ENCODE assay signal across 8 cellular contexts in the genomic region with DNA sequence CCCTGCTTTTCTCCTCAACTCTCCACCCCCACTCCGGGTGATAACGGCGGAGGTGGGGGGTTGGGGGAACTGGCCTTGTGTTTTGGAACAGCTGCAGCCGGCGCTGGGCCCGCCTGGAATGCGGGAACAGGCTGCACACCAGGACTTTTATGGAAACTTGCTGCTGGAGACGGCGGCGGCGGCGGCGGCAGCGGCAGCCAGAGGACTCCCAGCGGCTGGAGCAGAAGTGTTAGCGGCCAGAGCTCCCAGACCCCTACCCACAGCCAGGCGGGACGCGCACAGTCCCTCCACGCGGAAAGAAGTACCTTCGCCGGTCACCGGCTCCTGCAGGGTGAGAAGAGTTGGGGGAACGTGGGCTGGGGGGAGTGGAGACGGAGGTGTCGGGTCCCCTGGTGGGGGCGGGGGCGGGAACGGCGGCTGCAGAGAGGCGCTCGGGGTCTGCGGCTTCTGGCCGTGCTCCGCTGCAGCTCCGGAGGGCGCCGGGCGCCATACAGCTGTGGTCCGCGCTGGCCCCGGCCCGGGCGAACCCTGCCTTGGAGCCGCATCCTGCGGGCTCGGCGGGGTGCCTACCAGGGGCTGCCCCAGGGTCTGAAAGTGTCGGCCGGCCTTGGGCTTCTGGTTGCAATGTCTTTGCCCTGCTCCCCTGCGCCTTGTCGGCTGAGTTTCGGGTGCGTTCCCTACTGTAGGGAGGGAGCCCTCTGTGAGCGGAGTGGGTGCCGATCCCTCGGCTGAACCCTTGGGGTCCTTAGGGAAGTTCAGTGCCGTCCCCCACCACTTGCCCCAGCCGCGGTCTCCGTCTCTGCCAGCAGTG. TPM values are rescaled to one million over a fixed set of nuclear protein-coding genes. Genes with fewer than 3 reads are reported as not detected.
DNase-seq lines count a peak whose midpoint lies in the region; ATAC-seq and TF ChIP-seq lines count a peak whose summit lies in the region.

Gene NEXN (plus strand): TSS at position 196 of the 811 bp plus-strand sequence. CDS start 27,483 bp downstream, outside the sequence.

- no peak for TF ChIP-seq EP300 in esophagus muscularis mucosa (IDR thresholded peaks at IDR 0.05)

- H3K9me3 ChIP-seq in Karpas-422 (ENCODE audit: low read length), result no peaks in the 10 kb centered on the region
- no peaks in the 10 kb centered on the region for H3K9me3 ChIP-seq in esophagus muscularis mucosa
- H3K9me3 ChIP-seq in subcutaneous abdominal adipose tissue (ENCODE audit: control insufficient read depth in 5 of 5, low read length in 5 of 5), result no peaks in the 10 kb centered on the region

- H3K36me3 ChIP-seq in Karpas-422 (ENCODE audit: insufficient read depth, low read length) (no peaks in the 10 kb centered on the region), esophagus muscularis mucosa (peaks cover 0 to 32% (median 8%) of the 10 kb centered on the region in 4 donors), subcutaneous abdominal adipose tissue (ENCODE audit: control insufficient read depth in 5 of 5, insufficient read depth in 5 of 5, low read length in 5 of 5) (no peaks in the 10 kb centered on the region)

- H3K4me3 ChIP-seq in Karpas-422 (ENCODE audit: low read length), result peak within 1 kb of the TSS; percentile 64
- peak within 1 kb of the TSS; percentile 79 to 98 (median 85) for H3K4me3 ChIP-seq in esophagus muscularis mucosa
- peak within 1 kb of the TSS; percentile 84 to 98 (median 89) for H3K4me3 ChIP-seq in subcutaneous abdominal adipose tissue (ENCODE audit: low read depth in 1 of 5, low read length in 5 of 5)

- H3K79me2 ChIP-seq in Karpas-422 (ENCODE audit: low read length), result no peaks in the 10 kb centered on the region

- 2% methylated on average over 31 of the region's 62 CpGs for WGBS in esophagus muscularis mucosa

- H3K9ac ChIP-seq in Karpas-422 (ENCODE audit: low read length), result peak within 1 kb of the TSS; percentile 56
- H3K9ac ChIP-seq in subcutaneous abdominal adipose tissue (ENCODE audit: low read length in 5 of 5), result peak within 1 kb of the TSS; percentile 38 to 85 (median 80)

- intact Hi-C loops in esophagus muscularis mucosa (cut with DNase I), result loop anchor here (2.0 kb wide), 1 partner anchor 56 kb away; no protein-coding TSS in a partner anchor

- ATAC-seq in GM19463 (IDR thresholded peaks at IDR 0.05; ENCODE audit: unreplicated experiment) (peak; percentile 68), HG03045 (IDR thresholded peaks at IDR 0.05; ENCODE audit: unreplicated experiment) (no peak)

- H3K27me3 ChIP-seq in Karpas-422 (ENCODE audit: low read length) (no peaks in the 10 kb centered on the region), esophagus muscularis mucosa (no peaks in the 10 kb centered on the region), subcutaneous abdominal adipose tissue (ENCODE audit: control insufficient read depth in 5 of 5, insufficient read depth in 4 of 5, low read length in 5 of 5) (no peaks in the 10 kb centered on the region)

- no peak within 1 kb of the TSS for H3K27ac ChIP-seq in Karpas-422 (ENCODE audit: low read length)
- H3K27ac ChIP-seq in esophagus muscularis mucosa (replicated peaks in 1 of 4), result peak within 1 kb of the TSS; percentile 92 to 98 (median 97)
- H3K27ac ChIP-seq in subcutaneous abdominal adipose tissue (ENCODE audit: low read depth, low read length), result peak within 1 kb of the TSS; percentile 94

- peak; percentile 38 for TF ChIP-seq POLR2A in esophagus muscularis mucosa (IDR thresholded peaks at IDR 0.05; ENCODE audit: low read depth)

- peaks cover 16% of the 10 kb centered on the region for H3K4me1 ChIP-seq in Karpas-422 (ENCODE audit: low read length)
- H3K4me1 ChIP-seq in esophagus muscularis mucosa, result peaks cover 0 to 45% (median 35%) of the 10 kb centered on the region in 4 donors
- H3K4me1 ChIP-seq in subcutaneous abdominal adipose tissue (ENCODE audit: control insufficient read depth in 5 of 5, insufficient read depth in 5 of 5, low read length in 5 of 5), result peaks cover 0 to 15% (median 8%) of the 10 kb centered on the region in 5 donors

- H4K20me1 ChIP-seq in Karpas-422 (ENCODE audit: insufficient read depth, low read depth, low read length), result no peaks in the 10 kb centered on the region

- peak within 1 kb of the TSS; percentile 66 for H3K4me2 ChIP-seq in Karpas-422 (ENCODE audit: low read depth, low read length, poor library complexity, severe bottlenecking)

- peak; percentile 74 for DNase-seq in COLO668 (lab: John Stamatoyannopoulos, UW; ENCODE audit: unreplicated experiment)
- DNase-seq in Karpas-422, result no peak
- DNase-seq in activated CD8-positive, alpha-beta memory T cell treated with anti-CD3 and anti-CD28 coated beads for 24 hours, result peak; percentile 70
- peak; percentile 96 for DNase-seq in esophagus muscularis mucosa (ENCODE audit: extremely low spot score)
- DNase-seq in midbrain (lab: John Stamatoyannopoulos, UW), result peak; percentile 50

- peak in 2 of 3 experiments; percentile 2 to 14 for TF ChIP-seq CTCF in esophagus muscularis mucosa (IDR thresholded peaks at IDR 0.05)

- H3K9me2 ChIP-seq in Karpas-422 (replicated peaks; ENCODE audit: insufficient read depth, low read length), result no peaks in the 10 kb centered on the region

- H2AFZ ChIP-seq in Karpas-422 (ENCODE audit: low read length), result peak within 1 kb of the TSS; percentile 28; the same call in 1 of the 2 replicates

RNA-seq across cellular contexts. Expression of gene NEXN, which starts in this region (rescaled TPM):
- 0.41 TPM in 1 of 2 replicates, not detected in the other for total RNA-seq in Karpas-422 (2014; rRNA removed; shearing (Covaris generic); ENCODE audit: low replicate concordance)
- 100 to 1,000 TPM; 153 to 272 (median 240) TPM for total RNA-seq in esophagus muscularis mucosa

Comparison
In these comparisons a context has a peak if more than half of its experiments do, and no peak if none do; other contexts are left out.
1. RNA of gene NEXN (total RNA-seq): 153 to 272 TPM in esophagus muscularis mucosa; 0.41 TPM in Karpas-422; every median in the first group is over 100 times any median in the second.
2. Peak in every context shown above with its lines, with median percentiles within 50 percentile points of each other: H3K4me3 ChIP-seq.